ENCODE assay signal across 11 cellular contexts in genomic region chr5:150710165-150710564, GRCh38. TPM values are rescaled to one million over a fixed set of nuclear protein-coding genes. Genes with fewer than 3 reads are reported as not detected.
DNase-seq lines count a peak whose midpoint lies in the region; ATAC-seq, FAIRE-seq and TF ChIP-seq lines count a peak whose summit lies in the region.
"Had no signal": no experiment of that assay in that cellular context is flagged by ENCODE, and none has a peak within 500 bp of the region (broad histone marks: within the 10 kb centered on the region; RNA-seq: fewer than 3 reads in every experiment).

No MANE protein-coding gene starts in this region.

- no peaks in the 10 kb centered on the region for H3K9me3 Mint-ChIP-seq in neural crest cell
- no peaks in the 10 kb centered on the region for H3K9me3 Mint-ChIP-seq in immature natural killer cell
- H3K9me3 Mint-ChIP-seq: effector memory CD8-positive, alpha-beta T cell; stimulated activated naive CD8-positive, alpha-beta T cell treated with anti-CD3 and anti-CD28 coated beads, Interleukin-15, Interleukin-2, amounts not matched to agents 100 ng/mL and 50 ng/mL, for 24 hours had no signal

- no peak overlapping the region for H3K4me3 ChIP-seq in brain microvascular endothelial cell (ENCODE audit: low read depth, low read length)
- H3K4me3 ChIP-seq in small intestine (ENCODE audit: low read depth in 1 of 2, low read length in 2 of 2) = no peak overlapping the region
- H3K4me3 ChIP-seq: skin epidermis had no signal

- no peak for TF ChIP-seq EP300 in Ishikawa (IDR thresholded peaks at IDR 0.05; ENCODE audit: borderline replicate concordance)

- H3K36me3 Mint-ChIP-seq in neural crest cell (ENCODE audit: low read depth) (peaks cover 10% of the 10 kb centered on the region), immature natural killer cell (peaks cover 15 to 23% (median 16%) of the 10 kb centered on the region in 3 donors)

- no peak overlapping the region for H3K27ac Mint-ChIP-seq in neural crest cell (ENCODE audit: unreplicated experiment)
- H3K27ac Mint-ChIP-seq in immature natural killer cell = no peak overlapping the region
- H3K27ac Mint-ChIP-seq: effector memory CD8-positive, alpha-beta T cell; stimulated activated naive CD8-positive, alpha-beta T cell treated with anti-CD3 and anti-CD28 coated beads, Interleukin-15, Interleukin-2, amounts not matched to agents 100 ng/mL and 50 ng/mL, for 24 hours had no signal

- H3K27me3 ChIP-seq in brain microvascular endothelial cell (replicated peaks) (no peaks in the 10 kb centered on the region), small intestine (ENCODE audit: control insufficient read depth in 2 of 2, insufficient read depth in 2 of 2, low read length in 2 of 2) (no peaks in the 10 kb centered on the region)

- in situ Hi-C loops in brain microvascular endothelial cell (cut with HindIII; ENCODE audit: low pct_ligation_motif_present, low sequenced_read_pairs) = no loop called here

- H3K4me1 Mint-ChIP-seq in neural crest cell (no peaks in the 10 kb centered on the region), immature natural killer cell (no peaks in the 10 kb centered on the region)

- DNase-seq in DMS114 treated with DMSO at 0.1 percent for 48 hours (lab: John Stamatoyannopoulos, UW; ENCODE audit: unreplicated experiment) (peak; percentile 31), brain microvascular endothelial cell (no peak), neural crest cell (ENCODE audit: low read depth, low spot score) (no peak), small intestine (no peak), immature natural killer cell (no peak)
- DNase-seq: effector memory CD8-positive, alpha-beta T cell; T1000 had no signal

- no peak for FAIRE-seq in small intestine (lab: Jason Lieb, UNC)

- TF ChIP-seq RAD21 in Ishikawa (IDR thresholded peaks at IDR 0.05; ENCODE audit: low read depth) = peak; percentile 22; the same call in 1 of the 2 replicates

- peaks cover 48% of the 10 kb centered on the region for H3K36me3 ChIP-seq in brain microvascular endothelial cell (replicated peaks)
- H3K36me3 ChIP-seq in small intestine (ENCODE audit: control insufficient read depth in 2 of 2, insufficient read depth in 2 of 2, low read length in 2 of 2) = peaks cover 14 to 15% of the 10 kb centered on the region in 2 donors

- no peaks in the 10 kb centered on the region for H3K27me3 Mint-ChIP-seq in neural crest cell (ENCODE audit: low read depth)
- peaks cover 0 to 5% (median 0%) of the 10 kb centered on the region in 3 donors for H3K27me3 Mint-ChIP-seq in immature natural killer cell (ENCODE audit: low read depth in 3 of 3)
- H3K27me3 Mint-ChIP-seq: effector memory CD8-positive, alpha-beta T cell; stimulated activated naive CD8-positive, alpha-beta T cell treated with anti-CD3 and anti-CD28 coated beads, Interleukin-15, Interleukin-2, amounts not matched to agents 100 ng/mL and 50 ng/mL, for 24 hours had no signal

- H3K27ac ChIP-seq in brain microvascular endothelial cell = no peak overlapping the region
- H3K27ac ChIP-seq in small intestine (ENCODE audit: low read depth in 1 of 2, low read length in 1 of 2) = no peak overlapping the region
- H3K27ac ChIP-seq: skin epidermis had no signal

- 58 to 61% (median 59%) methylated on average over 2 of the region's 2 CpGs for WGBS in small intestine, 3 donors

- no peak overlapping the region for H3K4me3 Mint-ChIP-seq in neural crest cell
- H3K4me3 Mint-ChIP-seq in immature natural killer cell = no peak overlapping the region
- H3K4me3 Mint-ChIP-seq: effector memory CD8-positive, alpha-beta T cell; stimulated activated naive CD8-positive, alpha-beta T cell treated with anti-CD3 and anti-CD28 coated beads, Interleukin-15, Interleukin-2, amounts not matched to agents 100 ng/mL and 50 ng/mL, for 24 hours had no signal

- H3K4me1 ChIP-seq in small intestine (ENCODE audit: control insufficient read depth in 2 of 2, insufficient read depth in 1 of 2, low read depth in 1 of 2, low read length in 1 of 2) = no peaks in the 10 kb centered on the region

- H3K9me3 ChIP-seq in small intestine (ENCODE audit: control insufficient read depth, low read depth) = no peaks in the 10 kb centered on the region

- no peak for ATAC-seq in GM18907 (IDR thresholded peaks at IDR 0.05; ENCODE audit: unreplicated experiment)
- ATAC-seq: effector memory CD8-positive, alpha-beta T cell had no signal

- TF ChIP-seq CTCF in brain microvascular endothelial cell (IDR thresholded peaks at IDR 0.05; ENCODE audit: low read depth, low read length, missing control alignments) (peak; percentile 32), neural crest cell (conservative IDR thresholded peaks at IDR 0.05) (peak; percentile 43)

TF ChIP-seq in Ishikawa, 13 proteins besides CTCF, POLR2A, EP300 and RAD21:
- no peak for TF ChIP-seq CEBPB (IDR thresholded peaks at IDR 0.05)
- TF ChIP-seq TAF1 (IDR thresholded peaks at IDR 0.05; ENCODE audit: low read depth) = no peak
- TF ChIP-seq TCF12 (IDR thresholded peaks at IDR 0.05; ENCODE audit: low read depth) = no peak
- TF ChIP-seq USF1 (IDR thresholded peaks at IDR 0.05) = no peak
- no peak for TF ChIP-seq MAX (IDR thresholded peaks at IDR 0.05)
- TF ChIP-seq CREB1 (IDR thresholded peaks at IDR 0.05; ENCODE audit: low read depth) = no peak
- TF ChIP-seq NFIC (IDR thresholded peaks at IDR 0.05) = no peak

RNA-seq across cellular contexts. Expression of gene RBM22, which starts 9.3 kb away (rescaled TPM):
- total RNA-seq in neural crest cell = 64.6 and 65.2 TPM in 2 replicates
- polyA plus RNA-seq in small intestine (10 to 100 TPM; 28.1 to 34.7 (median 29.5) TPM), immature natural killer cell (10 to 100 TPM; 52.9 to 73.3 (median 62.9) TPM)

RNA-seq across cellular contexts. Expression of gene DCTN4, which starts 48.7 kb away (rescaled TPM):
- 77.3 and 83.3 TPM in 2 replicates for total RNA-seq in neural crest cell
- polyA plus RNA-seq in small intestine (10 to 100 TPM; 15.7 to 21.9 (median 17.9) TPM), immature natural killer cell (10 to 100 TPM in 1 of 3 donors, 1 to 10 TPM in 2; 8.0 to 10.6 (median 9.4) TPM)

RNA-seq across cellular contexts. Expression of gene MYOZ3, which starts 49.1 kb away (rescaled TPM):
- 2.6 and 3.2 TPM in 2 replicates for total RNA-seq in neural crest cell
- polyA plus RNA-seq in small intestine = under 1 TPM; 0.27 to 0.45 (median 0.31) TPM
- polyA plus RNA-seq in immature natural killer cell = not detected
